ENCODE assay signal across 1 cellular context in the genomic region with DNA sequence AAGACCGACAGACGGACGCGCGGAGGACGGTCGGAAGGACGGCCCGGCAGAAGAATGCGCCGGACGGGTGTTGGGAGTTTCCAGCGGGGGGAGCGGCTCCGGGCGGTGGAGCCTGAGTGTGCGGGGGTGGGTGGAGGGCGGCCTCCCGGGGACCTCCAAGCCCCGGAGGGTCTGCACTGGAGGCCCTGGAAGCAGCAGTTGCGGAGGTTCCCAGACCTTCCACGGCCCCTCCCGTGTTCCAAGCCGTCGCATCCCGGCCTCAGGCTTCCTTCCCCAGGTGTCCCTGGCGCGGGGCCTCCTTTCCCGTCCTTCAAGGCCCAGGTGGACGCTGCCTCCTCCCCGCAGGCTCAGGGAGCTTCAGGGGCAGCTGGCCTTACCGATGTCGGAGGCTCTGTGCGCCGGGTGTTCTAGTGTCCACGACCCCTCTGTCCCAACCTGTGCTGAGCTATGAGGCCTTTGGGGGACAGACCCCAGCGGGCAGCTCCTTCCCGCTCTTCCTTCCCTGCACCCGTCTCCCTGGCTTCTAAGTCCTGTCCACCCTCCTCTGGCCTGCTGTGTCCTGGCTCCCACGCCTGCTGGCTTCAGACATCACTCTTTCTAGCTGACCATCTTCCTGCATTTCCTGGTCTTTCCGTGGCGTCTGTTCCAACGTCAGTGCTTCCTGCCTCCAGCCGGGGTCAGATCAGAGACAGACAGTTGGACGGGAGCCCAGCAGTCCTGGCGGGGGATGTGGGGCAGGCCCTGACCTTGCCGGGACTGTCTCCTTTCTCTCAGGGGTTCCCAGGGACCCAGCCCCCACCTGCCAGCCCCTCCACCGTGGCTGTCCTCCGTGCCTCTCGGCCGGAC.
TF ChIP-seq lines count a peak whose summit lies in the region.

No MANE protein-coding gene starts in this region.

TF ChIP-seq in HepG2, 621 proteins besides CTCF, POLR2A, EP300 and RAD21 (continues in another document):
- no peak for TF ChIP-seq ZFX (CRISPR knock-in tag; IDR thresholded peaks at IDR 0.05; ENCODE audit: low read depth)
- TF ChIP-seq ZNF441 (CRISPR knock-in tag; IDR thresholded peaks at IDR 0.05; ENCODE audit: borderline replicate concordance), result no peak
- TF ChIP-seq, protein P1, sequence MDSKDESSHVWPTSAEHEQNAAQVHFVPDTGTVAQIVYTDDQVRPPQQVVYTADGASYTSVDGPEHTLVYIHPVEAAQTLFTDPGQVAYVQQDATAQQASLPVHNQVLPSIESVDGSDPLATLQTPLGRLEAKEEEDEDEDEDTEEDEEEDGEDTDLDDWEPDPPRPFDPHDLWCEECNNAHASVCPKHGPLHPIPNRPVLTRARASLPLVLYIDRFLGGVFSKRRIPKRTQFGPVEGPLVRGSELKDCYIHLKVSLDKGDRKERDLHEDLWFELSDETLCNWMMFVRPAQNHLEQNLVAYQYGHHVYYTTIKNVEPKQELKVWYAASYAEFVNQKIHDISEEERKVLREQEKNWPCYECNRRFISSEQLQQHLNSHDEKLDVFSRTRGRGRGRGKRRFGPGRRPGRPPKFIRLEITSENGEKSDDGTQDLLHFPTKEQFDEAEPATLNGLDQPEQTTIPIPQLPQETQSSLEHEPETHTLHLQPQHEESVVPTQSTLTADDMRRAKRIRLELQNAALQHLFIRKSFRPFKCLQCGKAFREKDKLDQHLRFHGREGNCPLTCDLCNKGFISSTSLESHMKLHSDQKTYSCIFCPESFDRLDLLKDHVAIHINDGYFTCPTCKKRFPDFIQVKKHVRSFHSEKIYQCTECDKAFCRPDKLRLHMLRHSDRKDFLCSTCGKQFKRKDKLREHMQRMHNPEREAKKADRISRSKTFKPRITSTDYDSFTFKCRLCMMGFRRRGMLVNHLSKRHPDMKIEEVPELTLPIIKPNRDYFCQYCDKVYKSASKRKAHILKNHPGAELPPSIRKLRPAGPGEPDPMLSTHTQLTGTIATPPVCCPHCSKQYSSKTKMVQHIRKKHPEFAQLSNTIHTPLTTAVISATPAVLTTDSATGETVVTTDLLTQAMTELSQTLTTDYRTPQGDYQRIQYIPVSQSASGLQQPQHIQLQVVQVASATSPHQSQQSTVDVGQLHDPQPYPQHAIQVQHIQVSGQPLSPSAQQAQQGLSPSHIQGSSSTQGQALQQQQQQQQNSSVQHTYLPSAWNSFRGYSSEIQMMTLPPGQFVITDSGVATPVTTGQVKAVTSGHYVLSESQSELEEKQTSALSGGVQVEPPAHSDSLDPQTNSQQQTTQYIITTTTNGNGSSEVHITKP (CRISPR knock-in tag; IDR thresholded peaks at IDR 0.05; ENCODE audit: low read depth), result no peak
- TF ChIP-seq ZNF883 (CRISPR knock-in tag; IDR thresholded peaks at IDR 0.05; ENCODE audit: not compliant biosample characterization), result peak; percentile 17
- TF ChIP-seq ELF1 (CRISPR knock-in tag; IDR thresholded peaks at IDR 0.05), result 0 out of 2 replicates have a peak, but pooled peaks have one; percentile 19
- no peak for TF ChIP-seq ZFP82 (CRISPR knock-in tag; IDR thresholded peaks at IDR 0.05; ENCODE audit: borderline replicate concordance)
- no peak for TF ChIP-seq DMAP1 (CRISPR knock-in tag; IDR thresholded peaks at IDR 0.05)
- no peak for TF ChIP-seq ZNF570 (CRISPR knock-in tag; IDR thresholded peaks at IDR 0.05; ENCODE audit: borderline replicate concordance)
- TF ChIP-seq SIN3B (IDR thresholded peaks at IDR 0.05; ENCODE audit: low read length), result no peak
- TF ChIP-seq U2AF2 (IDR thresholded peaks at IDR 0.05; ENCODE audit: low read depth, low read length), result no peak
- TF ChIP-seq, protein P2, sequence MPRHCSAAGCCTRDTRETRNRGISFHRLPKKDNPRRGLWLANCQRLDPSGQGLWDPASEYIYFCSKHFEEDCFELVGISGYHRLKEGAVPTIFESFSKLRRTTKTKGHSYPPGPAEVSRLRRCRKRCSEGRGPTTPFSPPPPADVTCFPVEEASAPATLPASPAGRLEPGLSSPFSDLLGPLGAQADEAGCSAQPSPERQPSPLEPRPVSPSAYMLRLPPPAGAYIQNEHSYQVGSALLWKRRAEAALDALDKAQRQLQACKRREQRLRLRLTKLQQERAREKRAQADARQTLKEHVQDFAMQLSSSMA (CRISPR knock-in tag; IDR thresholded peaks at IDR 0.05), result no peak
- TF ChIP-seq KMT2B (CRISPR knock-in tag; IDR thresholded peaks at IDR 0.05), result no peak
- no peak for TF ChIP-seq TARDBP (CRISPR knock-in tag; IDR thresholded peaks at IDR 0.05)
- TF ChIP-seq ZFP37 (CRISPR knock-in tag; IDR thresholded peaks at IDR 0.05; ENCODE audit: borderline replicate concordance), result no peak
- 0 out of 2 replicates have a peak, but pooled peaks have one; percentile 26 for TF ChIP-seq ZBTB38 (CRISPR knock-in tag; IDR thresholded peaks at IDR 0.05)
- TF ChIP-seq CREB1 (IDR thresholded peaks at IDR 0.05), result no peak
- TF ChIP-seq CREB1 (CRISPR knock-in tag; IDR thresholded peaks at IDR 0.05), result no peak
- TF ChIP-seq, protein P3, sequence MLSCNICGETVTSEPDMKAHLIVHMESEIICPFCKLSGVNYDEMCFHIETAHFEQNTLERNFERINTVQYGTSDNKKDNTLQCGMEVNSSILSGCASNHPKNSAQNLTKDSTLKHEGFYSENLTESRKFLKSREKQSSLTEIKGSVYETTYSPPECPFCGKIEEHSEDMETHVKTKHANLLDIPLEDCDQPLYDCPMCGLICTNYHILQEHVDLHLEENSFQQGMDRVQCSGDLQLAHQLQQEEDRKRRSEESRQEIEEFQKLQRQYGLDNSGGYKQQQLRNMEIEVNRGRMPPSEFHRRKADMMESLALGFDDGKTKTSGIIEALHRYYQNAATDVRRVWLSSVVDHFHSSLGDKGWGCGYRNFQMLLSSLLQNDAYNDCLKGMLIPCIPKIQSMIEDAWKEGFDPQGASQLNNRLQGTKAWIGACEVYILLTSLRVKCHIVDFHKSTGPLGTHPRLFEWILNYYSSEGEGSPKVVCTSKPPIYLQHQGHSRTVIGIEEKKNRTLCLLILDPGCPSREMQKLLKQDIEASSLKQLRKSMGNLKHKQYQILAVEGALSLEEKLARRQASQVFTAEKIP (CRISPR knock-in tag; IDR thresholded peaks at IDR 0.05; ENCODE audit: borderline replicate concordance), result no peak
- TF ChIP-seq, protein P4, sequence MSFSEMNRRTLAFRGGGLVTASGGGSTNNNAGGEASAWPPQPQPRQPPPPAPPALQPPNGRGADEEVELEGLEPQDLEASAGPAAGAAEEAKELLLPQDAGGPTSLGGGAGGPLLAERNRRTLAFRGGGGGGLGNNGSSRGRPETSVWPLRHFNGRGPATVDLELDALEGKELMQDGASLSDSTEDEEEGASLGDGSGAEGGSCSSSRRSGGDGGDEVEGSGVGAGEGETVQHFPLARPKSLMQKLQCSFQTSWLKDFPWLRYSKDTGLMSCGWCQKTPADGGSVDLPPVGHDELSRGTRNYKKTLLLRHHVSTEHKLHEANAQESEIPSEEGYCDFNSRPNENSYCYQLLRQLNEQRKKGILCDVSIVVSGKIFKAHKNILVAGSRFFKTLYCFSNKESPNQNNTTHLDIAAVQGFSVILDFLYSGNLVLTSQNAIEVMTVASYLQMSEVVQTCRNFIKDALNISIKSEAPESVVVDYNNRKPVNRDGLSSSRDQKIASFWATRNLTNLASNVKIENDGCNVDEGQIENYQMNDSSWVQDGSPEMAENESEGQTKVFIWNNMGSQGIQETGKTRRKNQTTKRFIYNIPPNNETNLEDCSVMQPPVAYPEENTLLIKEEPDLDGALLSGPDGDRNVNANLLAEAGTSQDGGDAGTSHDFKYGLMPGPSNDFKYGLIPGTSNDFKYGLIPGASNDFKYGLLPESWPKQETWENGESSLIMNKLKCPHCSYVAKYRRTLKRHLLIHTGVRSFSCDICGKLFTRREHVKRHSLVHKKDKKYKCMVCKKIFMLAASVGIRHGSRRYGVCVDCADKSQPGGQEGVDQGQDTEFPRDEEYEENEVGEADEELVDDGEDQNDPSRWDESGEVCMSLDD (CRISPR knock-in tag; IDR thresholded peaks at IDR 0.05; ENCODE audit: borderline replicate concordance), result no peak
- TF ChIP-seq, protein P5, sequence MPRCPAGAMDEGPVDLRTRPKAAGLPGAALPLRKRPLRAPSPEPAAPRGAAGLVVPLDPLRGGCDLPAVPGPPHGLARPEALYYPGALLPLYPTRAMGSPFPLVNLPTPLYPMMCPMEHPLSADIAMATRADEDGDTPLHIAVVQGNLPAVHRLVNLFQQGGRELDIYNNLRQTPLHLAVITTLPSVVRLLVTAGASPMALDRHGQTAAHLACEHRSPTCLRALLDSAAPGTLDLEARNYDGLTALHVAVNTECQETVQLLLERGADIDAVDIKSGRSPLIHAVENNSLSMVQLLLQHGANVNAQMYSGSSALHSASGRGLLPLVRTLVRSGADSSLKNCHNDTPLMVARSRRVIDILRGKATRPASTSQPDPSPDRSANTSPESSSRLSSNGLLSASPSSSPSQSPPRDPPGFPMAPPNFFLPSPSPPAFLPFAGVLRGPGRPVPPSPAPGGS (CRISPR knock-in tag; IDR thresholded peaks at IDR 0.05), result no peak
- TF ChIP-seq, protein P6, sequence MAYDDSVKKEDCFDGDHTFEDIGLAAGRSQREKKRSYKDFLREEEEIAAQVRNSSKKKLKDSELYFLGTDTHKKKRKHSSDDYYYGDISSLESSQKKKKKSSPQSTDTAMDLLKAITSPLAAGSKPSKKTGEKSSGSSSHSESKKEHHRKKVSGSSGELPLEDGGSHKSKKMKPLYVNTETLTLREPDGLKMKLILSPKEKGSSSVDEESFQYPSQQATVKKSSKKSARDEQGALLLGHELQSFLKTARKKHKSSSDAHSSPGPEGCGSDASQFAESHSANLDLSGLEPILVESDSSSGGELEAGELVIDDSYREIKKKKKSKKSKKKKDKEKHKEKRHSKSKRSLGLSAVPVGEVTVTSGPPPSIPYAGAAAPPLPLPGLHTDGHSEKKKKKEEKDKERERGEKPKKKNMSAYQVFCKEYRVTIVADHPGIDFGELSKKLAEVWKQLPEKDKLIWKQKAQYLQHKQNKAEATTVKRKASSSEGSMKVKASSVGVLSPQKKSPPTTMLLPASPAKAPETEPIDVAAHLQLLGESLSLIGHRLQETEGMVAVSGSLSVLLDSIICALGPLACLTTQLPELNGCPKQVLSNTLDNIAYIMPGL (CRISPR knock-in tag; IDR thresholded peaks at IDR 0.05; ENCODE audit: borderline replicate concordance in 1 of 2, low read depth in 1 of 2), result no peak
- no peak for TF ChIP-seq ATAD3A (CRISPR knock-in tag; IDR thresholded peaks at IDR 0.05)
- no peak for TF ChIP-seq ZNF577 (CRISPR knock-in tag; IDR thresholded peaks at IDR 0.05; ENCODE audit: borderline replicate concordance, low read depth)
- TF ChIP-seq ZNF746 (CRISPR knock-in tag; IDR thresholded peaks at IDR 0.05), result no peak
- TF ChIP-seq HMG20A (CRISPR knock-in tag; IDR thresholded peaks at IDR 0.05; ENCODE audit: borderline replicate concordance), result no peak
- TF ChIP-seq ZNF562 (CRISPR knock-in tag; IDR thresholded peaks at IDR 0.05; ENCODE audit: borderline replicate concordance), result no peak
- TF ChIP-seq, protein P7, sequence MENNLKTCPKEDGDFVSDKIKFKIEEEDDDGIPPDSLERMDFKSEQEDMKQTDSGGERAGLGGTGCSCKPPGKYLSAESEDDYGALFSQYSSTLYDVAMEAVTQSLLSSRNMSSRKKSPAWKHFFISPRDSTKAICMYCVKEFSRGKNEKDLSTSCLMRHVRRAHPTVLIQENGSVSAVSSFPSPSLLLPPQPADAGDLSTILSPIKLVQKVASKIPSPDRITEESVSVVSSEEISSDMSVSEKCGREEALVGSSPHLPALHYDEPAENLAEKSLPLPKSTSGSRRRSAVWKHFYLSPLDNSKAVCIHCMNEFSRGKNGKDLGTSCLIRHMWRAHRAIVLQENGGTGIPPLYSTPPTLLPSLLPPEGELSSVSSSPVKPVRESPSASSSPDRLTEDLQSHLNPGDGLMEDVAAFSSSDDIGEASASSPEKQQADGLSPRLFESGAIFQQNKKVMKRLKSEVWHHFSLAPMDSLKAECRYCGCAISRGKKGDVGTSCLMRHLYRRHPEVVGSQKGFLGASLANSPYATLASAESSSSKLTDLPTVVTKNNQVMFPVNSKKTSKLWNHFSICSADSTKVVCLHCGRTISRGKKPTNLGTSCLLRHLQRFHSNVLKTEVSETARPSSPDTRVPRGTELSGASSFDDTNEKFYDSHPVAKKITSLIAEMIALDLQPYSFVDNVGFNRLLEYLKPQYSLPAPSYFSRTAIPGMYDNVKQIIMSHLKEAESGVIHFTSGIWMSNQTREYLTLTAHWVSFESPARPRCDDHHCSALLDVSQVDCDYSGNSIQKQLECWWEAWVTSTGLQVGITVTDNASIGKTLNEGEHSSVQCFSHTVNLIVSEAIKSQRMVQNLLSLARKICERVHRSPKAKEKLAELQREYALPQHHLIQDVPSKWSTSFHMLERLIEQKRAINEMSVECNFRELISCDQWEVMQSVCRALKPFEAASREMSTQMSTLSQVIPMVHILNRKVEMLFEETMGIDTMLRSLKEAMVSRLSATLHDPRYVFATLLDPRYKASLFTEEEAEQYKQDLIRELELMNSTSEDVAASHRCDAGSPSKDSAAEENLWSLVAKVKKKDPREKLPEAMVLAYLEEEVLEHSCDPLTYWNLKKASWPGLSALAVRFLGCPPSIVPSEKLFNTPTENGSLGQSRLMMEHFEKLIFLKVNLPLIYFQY (CRISPR knock-in tag; IDR thresholded peaks at IDR 0.05; ENCODE audit: borderline replicate concordance), result no peak
- no peak for TF ChIP-seq NFIC (IDR thresholded peaks at IDR 0.05; ENCODE audit: low read length)
- no peak for TF ChIP-seq ZNF761 (CRISPR knock-in tag; conservative IDR thresholded peaks at IDR 0.05)
- TF ChIP-seq KLF12 (CRISPR knock-in tag; IDR thresholded peaks at IDR 0.05; ENCODE audit: borderline replicate concordance), result no peak
